Comparison of ENCODE assay signal across 8 cellular contexts in genomic region chr17:78879679-78880186, GRCh38. TPM values are rescaled to one million over a fixed set of nuclear protein-coding genes. Genes with fewer than 3 reads are reported as not detected.
A peak's percentile ranks its signal among the peaks of the same experiment; 100 is the strongest.
DNase-seq lines count a peak whose midpoint lies in the region; ATAC-seq and TF ChIP-seq lines count a peak whose summit lies in the region.

No MANE protein-coding gene starts in this region.

- no peaks in the 10 kb centered on the region for H3K36me3 Mint-ChIP-seq in activated B cell treated with CpG ODN at 0.5 μM for 24 hours (ENCODE audit: low read depth)

- TF ChIP-seq POLR2A in esophagus muscularis mucosa (IDR thresholded peaks at IDR 0.05; ENCODE audit: low read depth) (no peak), ovary (IDR thresholded peaks at IDR 0.05) (no peak)

- H3K27ac Mint-ChIP-seq in activated B cell treated with CpG ODN at 0.5 μM for 24 hours: peak overlapping the region; percentile 68

- H3K27ac ChIP-seq in esophagus muscularis mucosa (replicated peaks in 1 of 4) (peak overlapping the region; percentile 89 to 95 (median 91)), ovary (peak overlapping the region; percentile 89 to 92)

- ATAC-seq in activated B cell treated with CpG ODN at 0.5 μM for 24 hours (ENCODE audit: low read depth) (peak; percentile 60), GM18873 (IDR thresholded peaks at IDR 0.05; ENCODE audit: low FRiP score, unreplicated experiment) (no peak), HG03108 (IDR thresholded peaks at IDR 0.05; ENCODE audit: unreplicated experiment) (no peak)

- CTCF ChIA-PET in activated B cell treated with CpG ODN at 0.5 μM for 24 hours (lab: Charles Lee): no interaction called here

- 10% methylated on average over 11 of the region's 26 CpGs for WGBS in esophagus muscularis mucosa
- WGBS in ovary, 3 donors: 3 to 9% (median 3%) methylated on average over 26 of the region's 26 CpGs

- H3K9me3 ChIP-seq in esophagus muscularis mucosa: no peaks in the 10 kb centered on the region
- H3K9me3 ChIP-seq in ovary: no peaks in the 10 kb centered on the region

- no peaks in the 10 kb centered on the region for H3K9me3 Mint-ChIP-seq in activated B cell treated with CpG ODN at 0.5 μM for 24 hours

- DNase-seq in Daoy (ENCODE audit: low read depth) (peak; percentile 94), activated B cell treated with CpG ODN at 0.5 μM for 24 hours (no peak), esophagus muscularis mucosa (ENCODE audit: extremely low spot score) (peak; percentile 95), ovary (peak; percentile 86 to 91 (median 87)), DMS53 (lab: John Stamatoyannopoulos, UW) (no peak)
- DNase-seq in activated effector memory CD4-positive, alpha-beta T cell treated with anti-CD3 and anti-CD28 coated beads, Interleukin-2, amount 50 U/mL, for 16 hours: no peak

- POLR2A ChIA-PET in activated B cell treated with CpG ODN at 0.5 μM for 24 hours (lab: Charles Lee): no interaction called here

- intact Hi-C loops in activated B cell treated with CpG ODN at 0.5 μM for 24 hours (cut with micrococcal nuclease): loop anchor here (1.0 kb wide), 1 partner anchor 10 kb away; no protein-coding TSS in a partner anchor
- intact Hi-C loops in esophagus muscularis mucosa (cut with DNase I): loop anchor here (5.0 kb wide), 1 partner anchor 43 kb away; no protein-coding TSS in a partner anchor
- intact Hi-C loops in ovary (cut with DNase I): loop anchor here in 2 of 4 donors (5.0 kb wide), 2 partner anchors 43 to 48 kb away; partner anchors contain the start of gene TIMP2 (in 1 of the 2)

- H3K27me3 Mint-ChIP-seq in activated B cell treated with CpG ODN at 0.5 μM for 24 hours: peaks cover 15% of the 10 kb centered on the region

- peaks cover 32% of the 10 kb centered on the region for H3K4me1 Mint-ChIP-seq in activated B cell treated with CpG ODN at 0.5 μM for 24 hours

- H3K4me3 ChIP-seq in esophagus muscularis mucosa: peak overlapping the region; percentile 31 to 44 (median 36)
- peak overlapping the region; percentile 8 for H3K4me3 ChIP-seq in ovary

- H3K4me3 Mint-ChIP-seq in activated B cell treated with CpG ODN at 0.5 μM for 24 hours: peak overlapping the region; percentile 78

- TF ChIP-seq CTCF in activated B cell treated with CpG ODN at 0.5 μM for 24 hours (IDR thresholded peaks at IDR 0.05): no peak
- no peak for TF ChIP-seq CTCF in esophagus muscularis mucosa (IDR thresholded peaks at IDR 0.05)
- TF ChIP-seq CTCF in ovary (IDR thresholded peaks at IDR 0.05): peak in 1 of 3 donors; percentile 38

- H3K27me3 ChIP-seq in esophagus muscularis mucosa: no peaks in the 10 kb centered on the region
- H3K27me3 ChIP-seq in ovary: no peaks in the 10 kb centered on the region

- H3K4me1 ChIP-seq in esophagus muscularis mucosa: peaks cover 90 to 100% (median 100%) of the 10 kb centered on the region in 4 donors
- H3K4me1 ChIP-seq in ovary (ENCODE audit: insufficient read depth): peaks cover 43% of the 10 kb centered on the region

- TF ChIP-seq EP300 in esophagus muscularis mucosa (IDR thresholded peaks at IDR 0.05) (no peak), ovary (IDR thresholded peaks at IDR 0.05) (no peak)

- H3K36me3 ChIP-seq in esophagus muscularis mucosa: no peaks in the 10 kb centered on the region
- no peaks in the 10 kb centered on the region for H3K36me3 ChIP-seq in ovary

RNA-seq across cellular contexts. Expression of gene CEP295NL, which starts 23.3 kb away (rescaled TPM):
- 1.0 TPM in 1 of 2 replicates, not detected in the other for total RNA-seq in Daoy (2014; rRNA removed; shearing (Covaris generic))
- total RNA-seq in activated B cell treated with CpG ODN at 0.5 μM for 24 hours (0.46 and 0.55 TPM in 2 replicates), esophagus muscularis mucosa (1 to 10 TPM in 3 of 4 donors, under 1 TPM in 1; 0.78 to 6.6 (median 2.3) TPM), ovary (1 to 10 TPM; 1.7 to 8.0 (median 4.5) TPM)
- 1 to 10 TPM in 1 of 2 donors, under 1 TPM in 1; 0.25 to 1.0 TPM for polyA plus RNA-seq in ovary

RNA-seq across cellular contexts. Expression of gene USP36, which starts 39.1 kb away (rescaled TPM):
- 11.4 and 21.3 TPM in 2 replicates for total RNA-seq in Daoy (2014; rRNA removed; shearing (Covaris generic))
- total RNA-seq in activated B cell treated with CpG ODN at 0.5 μM for 24 hours (93.8 and 107 TPM in 2 replicates), esophagus muscularis mucosa (10 to 100 TPM; 23.3 to 44.7 (median 32.2) TPM), ovary (100 to 1,000 TPM in 2 of 7 donors, 10 to 100 TPM in 5; 56.0 to 127 (median 69.2) TPM)
- 10 to 100 TPM; 38.7 to 59.1 TPM for polyA plus RNA-seq in ovary

RNA-seq across cellular contexts. Expression of gene TIMP2, which starts 45.5 kb away (rescaled TPM):
- total RNA-seq in Daoy (2014; rRNA removed; shearing (Covaris generic)): 47.2 and 53.1 TPM in 2 replicates
- total RNA-seq in activated B cell treated with CpG ODN at 0.5 μM for 24 hours (3.5 and 4.2 TPM in 2 replicates), esophagus muscularis mucosa (100 to 1,000 TPM; 177 to 315 (median 229) TPM), ovary (100 to 1,000 TPM; 221 to 854 (median 693) TPM)
- polyA plus RNA-seq in ovary: 1,000 to 10,000 TPM in 1 of 2 donors, 100 to 1,000 TPM in 1; 542 to 1,422 TPM

Comparison
In these comparisons a context has a peak if more than half of its experiments do, and no peak if none do; other contexts are left out.
1. DNase-seq: peak in Daoy (single experiment), esophagus muscularis mucosa (single experiment) and ovary (5 of 5); none in activated B cell treated with CpG ODN at 0.5 μM for 24 hours (single experiment), DMS53 (single experiment) and activated effector memory CD4-positive, alpha-beta T cell treated with anti-CD3 and anti-CD28 coated beads, Interleukin-2, amount 50 U/mL, for 16 hours (single experiment).